ENCODE assay signal across 12 cellular contexts in the genomic region with DNA sequence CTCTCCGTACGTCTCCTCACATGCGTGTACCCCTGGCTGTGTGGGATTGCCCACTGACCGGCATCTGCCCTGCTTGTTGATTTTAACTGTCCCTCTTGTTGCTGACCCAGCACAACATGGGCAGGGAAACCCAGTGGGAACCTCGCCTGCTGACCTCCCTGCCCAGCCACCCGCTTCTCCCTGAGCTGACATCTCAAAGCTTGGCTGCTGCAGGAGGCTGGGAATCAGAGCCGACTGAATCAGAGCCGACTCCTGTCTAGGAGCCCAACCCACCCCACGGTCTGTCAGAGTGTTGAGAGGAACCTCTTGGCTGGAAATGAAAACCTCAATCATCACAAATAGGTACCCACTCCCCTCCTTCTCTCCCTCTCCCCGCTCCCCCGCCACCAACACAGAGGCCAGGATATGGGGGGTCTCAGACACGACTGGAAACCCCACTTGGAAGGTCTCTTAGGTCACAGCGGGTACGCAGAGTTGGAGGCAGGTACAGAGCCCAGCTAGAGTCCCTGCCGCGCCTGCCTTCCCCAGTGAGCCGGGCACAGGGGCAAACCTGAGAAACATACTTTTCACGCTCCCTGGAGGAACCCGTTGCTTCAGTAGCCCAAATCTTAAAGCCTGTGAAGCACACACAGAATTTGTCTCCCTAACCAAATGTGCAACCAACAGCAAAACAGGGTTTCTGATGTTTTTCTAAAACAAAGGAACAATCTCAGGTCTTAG. TPM values are rescaled to one million over a fixed set of nuclear protein-coding genes. Genes with fewer than 3 reads are reported as not detected.
DNase-seq lines count a peak whose midpoint lies in the region; ATAC-seq and TF ChIP-seq lines count a peak whose summit lies in the region.
"Had no signal": no experiment of that assay in that cellular context is flagged by ENCODE, and none has a peak within 500 bp of the region (broad histone marks: within the 10 kb centered on the region; RNA-seq: fewer than 3 reads in every experiment).

No MANE protein-coding gene starts in this region.

- H3K4me2 ChIP-seq in mammary epithelial cell (ENCODE audit: insufficient read depth, low read depth, low read length) (peak overlapping the region; percentile 86), mesenchymal stem cell (ENCODE audit: low read length, poor library complexity, severe bottlenecking) (no peak overlapping the region)

- H3K9ac ChIP-seq in mammary epithelial cell (ENCODE audit: insufficient read depth, low read length) (no peak overlapping the region), mesenchymal stem cell (ENCODE audit: low read length) (no peak overlapping the region)

- DNase-seq in CD4-positive, CD25-positive, alpha-beta regulatory T cell = no peak
- DNase-seq in mammary epithelial cell (peak; percentile 14), mesenchymal stem cell (no peak), NCI-H1417 treated with DMSO at 0.1 percent for 48 hours (lab: John Stamatoyannopoulos, UW) (no peak), H7 (no peak), chondrocyte (ENCODE audit: low spot score) (no peak), NCI-H2196 treated with DMSO at 0.1 percent for 48 hours (lab: John Stamatoyannopoulos, UW; ENCODE audit: unreplicated experiment) (no peak)

- no peak overlapping the region for H2BK120ac ChIP-seq in mesenchymal stem cell (ENCODE audit: low read depth, low read length)

- no peak overlapping the region for H3K23ac ChIP-seq in mesenchymal stem cell (ENCODE audit: low read length in 2 of 2)

- no peaks in the 10 kb centered on the region for H3K27me3 ChIP-seq in CD4-positive, CD25-positive, alpha-beta regulatory T cell (ENCODE audit: control insufficient read depth, insufficient read depth, low read length)
- H3K27me3 ChIP-seq in mammary epithelial cell (ENCODE audit: insufficient read depth, low read length) (no peaks in the 10 kb centered on the region), mesenchymal stem cell (ENCODE audit: control insufficient read depth in 1 of 2, insufficient read depth in 1 of 2, low read length in 2 of 2) (peaks cover 66 to 93% of the 10 kb centered on the region in 2 experiments), H7 (ENCODE audit: control insufficient read depth, insufficient read depth, low read length) (no peaks in the 10 kb centered on the region)

- no peaks in the 10 kb centered on the region for H3K9me3 ChIP-seq in CD4-positive, CD25-positive, alpha-beta regulatory T cell (ENCODE audit: control insufficient read depth in 2 of 2, low read length in 2 of 2)
- H3K9me3 ChIP-seq in mammary epithelial cell (replicated peaks; ENCODE audit: insufficient read depth, low read length) (no peaks in the 10 kb centered on the region), mesenchymal stem cell (ENCODE audit: control insufficient read depth, low read length) (no peaks in the 10 kb centered on the region)

- no TSS peak for BruUV-seq in mammary epithelial cell (replicated peaks; lab: Mats Ljungman, UMichigan)

- no peaks in the 10 kb centered on the region for H3K36me3 ChIP-seq in CD4-positive, CD25-positive, alpha-beta regulatory T cell (ENCODE audit: control insufficient read depth, insufficient read depth, low read length)
- H3K36me3 ChIP-seq in mammary epithelial cell (ENCODE audit: insufficient read depth, low read length) = no peaks in the 10 kb centered on the region
- H3K36me3 ChIP-seq in mesenchymal stem cell (ENCODE audit: control insufficient read depth in 1 of 2, insufficient read depth in 2 of 2, low read depth in 1 of 2, low read length in 2 of 2) = no peaks in the 10 kb centered on the region
- no peaks in the 10 kb centered on the region for H3K36me3 ChIP-seq in H7 (replicated peaks; ENCODE audit: control insufficient read depth, insufficient read depth, low read length)

- in situ Hi-C loops in mammary epithelial cell (cut with MboI; ENCODE audit: low sequenced_read_pairs in 2 of 2) = loop anchor here in 1 of 2 donors (5.0 to 10.0 kb wide), 2 partner anchors 61 to 133 kb away; no protein-coding TSS in a partner anchor

- H4K91ac ChIP-seq in mesenchymal stem cell (ENCODE audit: low read length) = no peak overlapping the region

- H2BK5ac ChIP-seq in mesenchymal stem cell (ENCODE audit: low read depth, low read length, poor library complexity, severe bottlenecking) = no peak overlapping the region

- no peaks in the 10 kb centered on the region for H3K36me3 Mint-ChIP-seq in CD4-positive, CD25-positive, alpha-beta regulatory T cell
- no peaks in the 10 kb centered on the region for H3K36me3 Mint-ChIP-seq in IgD-negative memory B cell
- peaks cover 3% of the 10 kb centered on the region for H3K36me3 Mint-ChIP-seq in chondrocyte (ENCODE audit: low read depth)

- H2BK15ac ChIP-seq in mesenchymal stem cell (ENCODE audit: low read depth, poor library complexity, severe bottlenecking) = no peak overlapping the region

- TF ChIP-seq CTCF in mammary epithelial cell (conservative IDR thresholded peaks at IDR 0.05 in 1 of 2, IDR thresholded peaks at IDR 0.05 in 1 of 2; ENCODE audit: extremely low read depth in 1 of 2, insufficient read depth in 1 of 2, low read depth in 1 of 2, low read length in 2 of 2) = no peak
- TF ChIP-seq CTCF in chondrocyte (IDR thresholded peaks at IDR 0.05) = no peak

- H3K4ac ChIP-seq in mesenchymal stem cell (ENCODE audit: low read depth in 1 of 2, low read length in 2 of 2) = no peak overlapping the region

- H3K4me1 Mint-ChIP-seq in CD4-positive, CD25-positive, alpha-beta regulatory T cell = peaks cover 10 to 68% (median 11%) of the 10 kb centered on the region in 4 donors
- H3K4me1 Mint-ChIP-seq in IgD-negative memory B cell = no peaks in the 10 kb centered on the region
- peaks cover 12% of the 10 kb centered on the region for H3K4me1 Mint-ChIP-seq in chondrocyte (ENCODE audit: low read depth)

- H2AFZ ChIP-seq in mammary epithelial cell (ENCODE audit: low read depth, low read length) = peak overlapping the region; percentile 67
- no peak overlapping the region for H2AFZ ChIP-seq in mesenchymal stem cell (ENCODE audit: low read depth, low read length)

- no peak overlapping the region for H3K14ac ChIP-seq in mesenchymal stem cell (ENCODE audit: low read length in 2 of 2)

- H4K8ac ChIP-seq in mesenchymal stem cell (ENCODE audit: low read length) = no peak overlapping the region

- ATAC-seq in CD4-positive, CD25-positive, alpha-beta regulatory T cell (ENCODE audit: low read depth in 2 of 2) = no peak

- H3K9me3 Mint-ChIP-seq in CD4-positive, CD25-positive, alpha-beta regulatory T cell = no peaks in the 10 kb centered on the region
- H3K9me3 Mint-ChIP-seq in IgD-negative memory B cell (no peaks in the 10 kb centered on the region), chondrocyte (ENCODE audit: low read depth) (no peaks in the 10 kb centered on the region)

- no peaks in the 10 kb centered on the region for H4K20me1 ChIP-seq in mammary epithelial cell (ENCODE audit: insufficient read depth, low read length)

- CTCF ChIA-PET in mammary epithelial cell (lab: Charles Lee; ENCODE audit: low non-redundant PET) = no interaction called here

- H3K27ac Mint-ChIP-seq in CD4-positive, CD25-positive, alpha-beta regulatory T cell = peak overlapping the region; percentile 83 to 90 (median 88)
- H3K27ac Mint-ChIP-seq in IgD-negative memory B cell (peak overlapping the region in 2 of 3 donors; percentile 65 to 83), chondrocyte (ENCODE audit: unreplicated experiment) (no peak overlapping the region)

- H3K4me3 Mint-ChIP-seq in CD4-positive, CD25-positive, alpha-beta regulatory T cell = peak overlapping the region; percentile 71 to 88 (median 82)
- H3K4me3 Mint-ChIP-seq in IgD-negative memory B cell (peak overlapping the region in 1 of 4 donors; percentile 67), chondrocyte (ENCODE audit: unreplicated experiment) (no peak overlapping the region)

- H2AK5ac ChIP-seq in mesenchymal stem cell (ENCODE audit: low read length, severe bottlenecking) = peak overlapping the region; percentile 11

- H3K27ac ChIP-seq in CD4-positive, CD25-positive, alpha-beta regulatory T cell (ENCODE audit: insufficient read depth, low read length, poor library complexity, severe bottlenecking) = no peak overlapping the region
- H3K27ac ChIP-seq in mammary epithelial cell (ENCODE audit: insufficient read depth, low read depth, low read length) = no peak overlapping the region
- no peak overlapping the region for H3K27ac ChIP-seq in mesenchymal stem cell (ENCODE audit: low read length, poor library complexity, severe bottlenecking)
- H3K27ac ChIP-seq: SK-N-MC had no signal

- intact Hi-C loops in mammary epithelial cell (cut with micrococcal nuclease) = loop anchor here (10.0 kb wide), 3 partner anchors 57 to 527 kb away; partner anchors contain the start of gene SH3RF3

- H3K27me3 Mint-ChIP-seq in CD4-positive, CD25-positive, alpha-beta regulatory T cell = peaks cover 30% of the 10 kb centered on the region
- H3K27me3 Mint-ChIP-seq in IgD-negative memory B cell (peaks cover 5% of the 10 kb centered on the region), chondrocyte (ENCODE audit: low read depth) (peaks cover 48% of the 10 kb centered on the region)

- peaks cover 9% of the 10 kb centered on the region for H3K4me1 ChIP-seq in CD4-positive, CD25-positive, alpha-beta regulatory T cell (ENCODE audit: control insufficient read depth, insufficient read depth, low read length, poor library complexity, severe bottlenecking)
- H3K4me1 ChIP-seq in mammary epithelial cell (ENCODE audit: insufficient read depth, low read length) = peaks cover 17% of the 10 kb centered on the region
- peaks cover 13% of the 10 kb centered on the region for H3K4me1 ChIP-seq in mesenchymal stem cell (ENCODE audit: control insufficient read depth, insufficient read depth, low read depth, low read length)

- WGBS in mammary epithelial cell (ENCODE audit: low coverage, missing lambda C conversion rate) = 38% methylated on average over 15 of the region's 19 CpGs
- WGBS in mesenchymal stem cell = 87% methylated on average over 18 of the region's 19 CpGs

- H2BK12ac ChIP-seq in mesenchymal stem cell (ENCODE audit: low read length in 2 of 2) = no peak overlapping the region

- no peak overlapping the region for H3K18ac ChIP-seq in mesenchymal stem cell (ENCODE audit: low read depth in 1 of 2, low read length in 2 of 2)

- no peaks in the 10 kb centered on the region for H3K79me2 ChIP-seq in mammary epithelial cell (ENCODE audit: insufficient read depth, low read length)

- H3K4me3 ChIP-seq in CD4-positive, CD25-positive, alpha-beta regulatory T cell (ENCODE audit: low read depth, low read length) = peak overlapping the region; percentile 61
- H3K4me3 ChIP-seq in mammary epithelial cell (replicated peaks in 1 of 3; ENCODE audit: insufficient read depth in 1 of 3, low read depth in 2 of 3, low read length in 3 of 3) (peak overlapping the region; percentile 35 to 43 (median 39)), mesenchymal stem cell (ENCODE audit: insufficient read depth in 1 of 2, low read depth in 1 of 2, low read length in 2 of 2) (no peak overlapping the region), H7 (ENCODE audit: insufficient read depth, low read depth, low read length) (no peak overlapping the region)
- H3K4me3 ChIP-seq: SK-N-MC had no signal

- H3K79me1 ChIP-seq in mesenchymal stem cell (replicated peaks; ENCODE audit: low read length, poor library complexity, severe bottlenecking) = no peaks in the 10 kb centered on the region

- dilution Hi-C loops in mammary epithelial cell (cut with HindIII; ENCODE audit: low sequenced_read_pairs) = loop anchor here (5.0 kb wide), 1 partner anchor 54 kb away; no protein-coding TSS in a partner anchor

RNA-seq across cellular contexts. Expression of gene EDAR, which starts 0.8 kb away (rescaled TPM):
- total RNA-seq in CD4-positive, CD25-positive, alpha-beta regulatory T cell = 3.2 TPM
- 1 to 10 TPM; 1.4 to 6.7 (median 2.6) TPM for polyA plus RNA-seq in CD4-positive, CD25-positive, alpha-beta regulatory T cell
- polyA plus RNA-seq in IgD-negative memory B cell = 0.26 TPM
- total RNA-seq in mammary epithelial cell = 1 to 10 TPM in 1 of 2 donors, under 1 TPM in 1; 0.38 to 2.2 TPM
- 0.11 TPM for polyA plus RNA-seq in mammary epithelial cell
- polyA minus RNA-seq in mammary epithelial cell = not detected
- polyA plus RNA-seq in mesenchymal stem cell (2013, experiment 1 of 2) = not detected
- polyA plus RNA-seq in mesenchymal stem cell (2013, experiment 2 of 2) = not detected
- 0.03 and 0.11 TPM in 2 replicates for total RNA-seq in H7 (2014; rRNA removed; shearing (Covaris generic))
- total RNA-seq in chondrocyte = not detected in 3 replicates
- total RNA-seq: lung microvascular endothelial cell, subcutaneous adipose tissue had no signal
- polyA plus RNA-seq: BJ had no signal

Comparison
In these comparisons a context has a peak if more than half of its experiments do, and no peak if none do; other contexts are left out.
1. H3K4me3 ChIP-seq: peak in CD4-positive, CD25-positive, alpha-beta regulatory T cell (single experiment) and mammary epithelial cell (3 of 3); none in mesenchymal stem cell (0 of 2) and H7 (single experiment).